26 cellular contexts compared by ENCODE assay signal in the genomic region with DNA sequence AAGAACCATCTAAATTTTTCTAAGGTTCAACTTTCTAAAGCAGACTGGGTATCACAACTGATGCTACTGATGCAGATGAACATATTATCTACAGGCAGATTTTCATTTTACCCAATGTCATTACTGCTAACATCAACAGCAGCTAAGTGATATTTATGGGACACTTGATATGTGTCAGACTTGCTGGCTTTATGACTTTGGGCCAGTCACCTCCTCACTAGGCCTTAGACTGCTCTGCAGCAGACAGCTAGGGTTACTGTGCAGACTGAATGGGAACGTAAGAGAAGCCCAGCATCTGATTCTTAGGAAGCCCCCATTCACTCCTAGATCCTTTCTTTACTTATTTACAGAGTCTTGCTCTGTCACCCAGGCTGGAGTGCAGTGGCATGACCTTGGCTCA.
"Had no signal": no experiment of that assay in that cellular context is flagged by ENCODE, and none has a peak within 500 bp of the region (broad histone marks: within the 10 kb centered on the region; RNA-seq: fewer than 3 reads in every experiment).

No MANE protein-coding gene starts in this region.

- H3K27me3 ChIP-seq: ascending aorta, breast epithelium, left lung, suprapubic skin, transverse colon, vagina had no signal

- ATAC-seq: activated CD8-positive, alpha-beta T cell treated with anti-CD3 and anti-CD28 coated beads for 36 hours; activated T-cell treated with anti-CD3 and anti-CD28 coated beads, Interleukin-2, amount 50 U/mL, for 4 hours; left lung had no signal

- DNase-seq: activated B cell treated with CpG ODN at 0.5 μM for 24 hours; activated CD4-positive, alpha-beta T cell treated with anti-CD3 and anti-CD28 coated beads for 4 hours; activated CD8-positive, alpha-beta T cell treated with anti-CD3 and anti-CD28 coated beads for 36 hours; activated effector memory CD4-positive, alpha-beta T cell treated with Interleukin-2 at 50 U/mL for 16 hours; activated naive CD4-positive, alpha-beta T cell treated with anti-CD3 and anti-CD28 coated beads, Interleukin-2, amount 50 U/mL, for 16 hours; activated T-cell treated with anti-CD3 and anti-CD28 coated beads, Interleukin-2, amount 50 U/mL, for 4 hours; effector memory CD4-positive, alpha-beta T cell; foreskin melanocyte; kidney; left lung; mammary epithelial cell; midbrain; nephron progenitor cell; occipital lobe; right cardiac atrium; stimulated activated CD4-positive, alpha-beta T cell treated with anti-CD3 and anti-CD28 coated beads, Interleukin-4, amount 100 ng/mL, for 1 hour; transverse colon had no signal

- H3K4me2 ChIP-seq: smooth muscle cell had no signal

- H3K4me1 ChIP-seq: ascending aorta, breast epithelium, left lung, prostate gland, suprapubic skin, transverse colon had no signal

- H3K36me3 ChIP-seq: breast epithelium had no signal

- H3K9me3 Mint-ChIP-seq: activated B cell treated with CpG ODN at 0.5 μM for 24 hours; activated CD8-positive, alpha-beta T cell treated with anti-CD3 and anti-CD28 coated beads for 36 hours; activated T-cell treated with anti-CD3 and anti-CD28 coated beads, Interleukin-2, amount 50 U/mL, for 4 hours; dendritic cell treated with granulocyte-macrophage colony-stimulating factor and Interleukin-4, amounts not matched to agents 40 ng/mL and 50 ng/mL, for 4 days; nephron progenitor cell; T-helper 2 cell treated with Interferon-gamma antibody and Interleukin-4, amounts not matched to agents 5 μg/mL and 100 μg/mL, for 36 hours had no signal

- H3K4me3 ChIP-seq: ascending aorta, breast epithelium, left lung, prostate gland, SK-N-MC, smooth muscle cell, suprapubic skin, transverse colon, vagina had no signal

- H3K4me1 Mint-ChIP-seq: nephron progenitor cell had no signal

- H3K9me3 ChIP-seq: ascending aorta, breast epithelium, left lung, prostate gland, suprapubic skin, transverse colon, vagina had no signal

- H3K4me3 Mint-ChIP-seq: activated B cell treated with CpG ODN at 0.5 μM for 24 hours; activated CD8-positive, alpha-beta T cell treated with anti-CD3 and anti-CD28 coated beads for 36 hours; activated T-cell treated with anti-CD3 and anti-CD28 coated beads, Interleukin-2, amount 50 U/mL, for 4 hours; dendritic cell treated with granulocyte-macrophage colony-stimulating factor and Interleukin-4, amounts not matched to agents 40 ng/mL and 50 ng/mL, for 4 days; nephron progenitor cell; T-helper 2 cell treated with Interferon-gamma antibody and Interleukin-4, amounts not matched to agents 5 μg/mL and 100 μg/mL, for 36 hours had no signal

- H3K27me3 Mint-ChIP-seq: activated B cell treated with CpG ODN at 0.5 μM for 24 hours; activated CD8-positive, alpha-beta T cell treated with anti-CD3 and anti-CD28 coated beads for 36 hours; dendritic cell treated with granulocyte-macrophage colony-stimulating factor and Interleukin-4, amounts not matched to agents 40 ng/mL and 50 ng/mL, for 4 days had no signal

- H3K27ac Mint-ChIP-seq: activated B cell treated with CpG ODN at 0.5 μM for 24 hours; activated CD8-positive, alpha-beta T cell treated with anti-CD3 and anti-CD28 coated beads for 36 hours; dendritic cell treated with granulocyte-macrophage colony-stimulating factor and Interleukin-4, amounts not matched to agents 40 ng/mL and 50 ng/mL, for 4 days; nephron progenitor cell; T-helper 2 cell treated with Interferon-gamma antibody and Interleukin-4, amounts not matched to agents 5 μg/mL and 100 μg/mL, for 36 hours had no signal

- H3K27ac ChIP-seq: breast epithelium, left lung, prostate gland, SK-N-MC, suprapubic skin, transverse colon, vagina had no signal
